In genomic region chr3:41195970-41196369, GRCh38 we compare ENCODE assay signal across 29 cellular contexts.
"Had no signal": no experiment of that assay in that cellular context is flagged by ENCODE, and none has a peak within 500 bp of the region (broad histone marks: within the 10 kb centered on the region; RNA-seq: fewer than 3 reads in every experiment).

No MANE protein-coding gene starts in this region.

- H3K27ac Mint-ChIP-seq: activated naive CD8-positive, alpha-beta T cell treated with anti-CD3 and anti-CD28 coated beads for 36 hours; activated T-cell treated with anti-CD3 and anti-CD28 coated beads, Interleukin-2, amount 50 U/mL, for 72 hours; dendritic cell treated with granulocyte-macrophage colony-stimulating factor and Interleukin-4, amounts not matched to agents 40 ng/mL and 50 ng/mL, for 4 days; endodermal cell; mesothelial cell of epicardium; naive B cell; nephron progenitor cell; stimulated activated effector memory CD8-positive, alpha-beta T cell treated with anti-CD3 and anti-CD28 coated beads, Interleukin-12 subunit alpha, Interleukin-12 subunit beta, amount 100 ng/mL, for 72 hours; stimulated activated naive CD8-positive, alpha-beta T cell treated with anti-CD3 and anti-CD28 coated beads, Interleukin-15, Interleukin-2, amounts not matched to agents 100 ng/mL and 50 ng/mL, for 24 hours; T-helper 2 cell treated with Interferon-gamma antibody and Interleukin-4, amounts not matched to agents 5 μg/mL and 100 μg/mL, for 36 hours had no signal

- H3K36me3 Mint-ChIP-seq: mesothelial cell of epicardium, naive B cell had no signal

- H3K36me3 ChIP-seq: adrenal gland, ascending aorta, esophagus muscularis mucosa, upper lobe of right lung had no signal

- DNase-seq: activated CD4-positive, alpha-beta T cell treated with anti-CD3 and anti-CD28 coated beads for 4 hours; activated CD4-positive, alpha-beta T cell treated with anti-CD3 and anti-CD28 coated beads, Interleukin-2, amount 50 U/mL, for 4 hours; activated CD4-positive, CD25-positive, alpha-beta regulatory T cell; activated naive CD4-positive, alpha-beta T cell treated with Interleukin-2 at 50 U/mL for 16 hours; activated naive CD8-positive, alpha-beta T cell treated with anti-CD3 and anti-CD28 coated beads for 36 hours; activated T-cell treated with anti-CD3 and anti-CD28 coated beads for 4 hours; activated T-cell treated with anti-CD3 and anti-CD28 coated beads, Interleukin-2, amount 50 U/mL, for 72 hours; adrenal gland; central memory CD4-positive, alpha-beta T cell; endodermal cell; foreskin keratinocyte; islet precursor cell; naive B cell; nephron progenitor cell; posterior cingulate gyrus; stimulated activated CD4-positive, alpha-beta T cell treated with anti-CD3 and anti-CD28 coated beads, Interleukin-4, amount 100 ng/mL, for 24 hours; substantia nigra; T-helper 1 cell; upper lobe of right lung had no signal

- H3K4me1 ChIP-seq: foreskin keratinocyte had no signal

- H3K27me3 ChIP-seq: adrenal gland, ascending aorta, esophagus muscularis mucosa, foreskin keratinocyte, hepatocyte, upper lobe of right lung had no signal

- H3K9me3 ChIP-seq: adrenal gland, ascending aorta, esophagus muscularis mucosa, upper lobe of right lung had no signal

- H3K4me3 Mint-ChIP-seq: activated naive CD8-positive, alpha-beta T cell treated with anti-CD3 and anti-CD28 coated beads for 36 hours; activated T-cell treated with anti-CD3 and anti-CD28 coated beads, Interleukin-2, amount 50 U/mL, for 72 hours; dendritic cell treated with granulocyte-macrophage colony-stimulating factor and Interleukin-4, amounts not matched to agents 40 ng/mL and 50 ng/mL, for 4 days; endodermal cell; mesothelial cell of epicardium; nephron progenitor cell; stimulated activated effector memory CD8-positive, alpha-beta T cell treated with anti-CD3 and anti-CD28 coated beads, Interleukin-12 subunit alpha, Interleukin-12 subunit beta, amount 100 ng/mL, for 72 hours; stimulated activated naive CD8-positive, alpha-beta T cell treated with anti-CD3 and anti-CD28 coated beads, Interleukin-15, Interleukin-2, amounts not matched to agents 100 ng/mL and 50 ng/mL, for 24 hours; T-helper 2 cell treated with Interferon-gamma antibody and Interleukin-4, amounts not matched to agents 5 μg/mL and 100 μg/mL, for 36 hours had no signal

- ATAC-seq: activated T-cell treated with anti-CD3 and anti-CD28 coated beads, Interleukin-2, amount 50 U/mL, for 72 hours; foreskin keratinocyte; sciatic nerve; stimulated activated effector memory CD8-positive, alpha-beta T cell treated with anti-CD3 and anti-CD28 coated beads, Interleukin-12 subunit alpha, Interleukin-12 subunit beta, amount 100 ng/mL, for 72 hours; upper lobe of right lung had no signal

- H3K4me3 ChIP-seq: adrenal gland, ascending aorta, esophagus muscularis mucosa, hepatocyte, skin epidermis, upper lobe of right lung had no signal

- H3K9me3 Mint-ChIP-seq: activated naive CD8-positive, alpha-beta T cell treated with anti-CD3 and anti-CD28 coated beads for 36 hours; activated T-cell treated with anti-CD3 and anti-CD28 coated beads, Interleukin-2, amount 50 U/mL, for 72 hours; dendritic cell treated with granulocyte-macrophage colony-stimulating factor and Interleukin-4, amounts not matched to agents 40 ng/mL and 50 ng/mL, for 4 days; endodermal cell; mesothelial cell of epicardium; naive B cell; nephron progenitor cell; stimulated activated effector memory CD8-positive, alpha-beta T cell treated with anti-CD3 and anti-CD28 coated beads, Interleukin-12 subunit alpha, Interleukin-12 subunit beta, amount 100 ng/mL, for 72 hours; stimulated activated naive CD8-positive, alpha-beta T cell treated with anti-CD3 and anti-CD28 coated beads, Interleukin-15, Interleukin-2, amounts not matched to agents 100 ng/mL and 50 ng/mL, for 24 hours; T-helper 2 cell treated with Interferon-gamma antibody and Interleukin-4, amounts not matched to agents 5 μg/mL and 100 μg/mL, for 36 hours had no signal

- H3K27ac ChIP-seq: adrenal gland, ascending aorta, esophagus muscularis mucosa, foreskin keratinocyte, hepatocyte, skin epidermis, upper lobe of right lung had no signal
